In genomic region chr3:180283251-180283650, GRCh38 we compare ENCODE assay signal across 19 cellular contexts.
"Had no signal": no experiment of that assay in that cellular context is flagged by ENCODE, and none has a peak within 500 bp of the region (broad histone marks: within the 10 kb centered on the region; RNA-seq: fewer than 3 reads in every experiment).

No MANE protein-coding gene starts in this region.

- H3K4me2 ChIP-seq: hepatocyte had no signal

- H3K4me3 ChIP-seq: dorsolateral prefrontal cortex, gastroesophageal sphincter, heart left ventricle, hepatocyte, lung, pancreas, right lobe of liver, suprapubic skin, transverse colon had no signal

- H3K9me3 ChIP-seq: gastroesophageal sphincter, heart left ventricle, pancreas, right lobe of liver, suprapubic skin, transverse colon had no signal

- H2AFZ ChIP-seq: hepatocyte had no signal

- FAIRE-seq: colon, kidney, pancreas, small intestine had no signal

- H3K27me3 ChIP-seq: dorsolateral prefrontal cortex, foreskin keratinocyte, gastroesophageal sphincter, heart left ventricle, hepatocyte, pancreas, right lobe of liver, suprapubic skin, transverse colon had no signal

- H3K36me3 ChIP-seq: gastroesophageal sphincter, heart left ventricle, pancreas, right lobe of liver, suprapubic skin, transverse colon had no signal

- H3K4me1 ChIP-seq: gastroesophageal sphincter, right lobe of liver, suprapubic skin, transverse colon had no signal

- DNase-seq: dorsolateral prefrontal cortex; effector CD4-positive, alpha-beta T cell; heart left ventricle; kidney; natural killer cell; pancreas; right lobe of liver; small intestine; stimulated activated CD4-positive, alpha-beta T cell treated with anti-CD3 and anti-CD28 coated beads, Interleukin-15, amount 100 ng/mL, for 24 hours; stimulated activated CD4-positive, alpha-beta T cell treated with anti-CD3 and anti-CD28 coated beads, Interleukin-2, amount 100 ng/mL, for 48 hours; stimulated activated naive CD4-positive, alpha-beta T cell; stimulated activated naive CD8-positive, alpha-beta T cell treated with anti-CD3 and anti-CD28 coated beads, Interleukin-15, amount 100 ng/mL, for 72 hours; transverse colon had no signal

- H3K27ac ChIP-seq: foreskin keratinocyte, gastroesophageal sphincter, heart left ventricle, hepatocyte, pancreas, right lobe of liver, suprapubic skin, transverse colon had no signal

- H3K79me2 ChIP-seq: hepatocyte had no signal
